ENCODE assay signal across 15 cellular contexts in genomic region chr14:72708708-72709475, GRCh38.
DNase-seq lines count a peak whose midpoint lies in the region; ATAC-seq and TF ChIP-seq lines count a peak whose summit lies in the region.
"Had no signal": no experiment of that assay in that cellular context is flagged by ENCODE, and none has a peak within 500 bp of the region (broad histone marks: within the 10 kb centered on the region; RNA-seq: fewer than 3 reads in every experiment).

No MANE protein-coding gene starts in this region.

- peak; percentile 12 for ATAC-seq in body of pancreas
- no peak for ATAC-seq in thoracic aorta (ENCODE audit: insufficient number of reproducible peaks, low FRiP score, low read depth)
- no peak for ATAC-seq in left lung
- no peak for ATAC-seq in HG03095 (IDR thresholded peaks at IDR 0.05; ENCODE audit: unreplicated experiment)
- ATAC-seq: stimulated activated memory B cell treated with anti-CD40 and anti-IgM and Interleukin-4, amounts not matched to agents 10 μg/mL and 1 μg/mL and 100 μg/mL, for 72 hours had no signal

- intact Hi-C loops in body of pancreas (cut with DNase I) = no loop called here
- intact Hi-C loops in left lung (cut with DNase I) = no loop called here

- TF ChIP-seq POLR2A in body of pancreas (IDR thresholded peaks at IDR 0.05) = no peak

- H3K4me3 ChIP-seq in body of pancreas (no peak overlapping the region), thoracic aorta (no peak overlapping the region), left lung (no peak overlapping the region)
- H3K4me3 ChIP-seq: prostate gland had no signal

- H3K9me3 ChIP-seq in body of pancreas (no peaks in the 10 kb centered on the region), thoracic aorta (no peaks in the 10 kb centered on the region), left lung (no peaks in the 10 kb centered on the region)
- H3K9me3 ChIP-seq: prostate gland had no signal

- no peak for TF ChIP-seq CTCF in body of pancreas (IDR thresholded peaks at IDR 0.05)
- TF ChIP-seq CTCF in thoracic aorta (IDR thresholded peaks at IDR 0.05) = no peak
- no peak for TF ChIP-seq CTCF in left lung (IDR thresholded peaks at IDR 0.05)

- peak; percentile 22 for DNase-seq in stimulated activated CD4-positive, alpha-beta T cell treated with anti-CD3 and anti-CD28 coated beads, Interleukin-15, amount 100 ng/mL, for 24 hours
- no peak for DNase-seq in stimulated activated CD4-positive, alpha-beta T cell treated with anti-CD3 and anti-CD28 coated beads, Interleukin-4, amount 100 ng/mL, for 4 hours
- DNase-seq in body of pancreas (peak in 1 of 4 donors; percentile 52), islet precursor cell (peak; percentile 81), thoracic aorta (ENCODE audit: low spot score) (no peak), left lung (no peak), mesenteric fat pad (ENCODE audit: low spot score) (no peak)
- DNase-seq: activated naive CD8-positive, alpha-beta T cell treated with anti-CD3 and anti-CD28 coated beads, Interleukin-2, amount 10 ng/mL, durations not matched to agents 7 days and 5 days; GF-D8; NCI-H2081; stimulated activated CD4-positive, alpha-beta T cell treated with anti-CD3 and anti-CD28 coated beads, Interleukin-1b, Interleukin-23, amount 100 ng/mL, for 48 hours; SW 1271 had no signal

- no peaks in the 10 kb centered on the region for H3K4me1 ChIP-seq in body of pancreas
- H3K4me1 ChIP-seq in thoracic aorta (ENCODE audit: control insufficient read depth in 1 of 2, low read depth in 2 of 2) = peaks cover 7 to 47% of the 10 kb centered on the region in 2 donors
- H3K4me1 ChIP-seq in left lung = no peaks in the 10 kb centered on the region
- H3K4me1 ChIP-seq: prostate gland had no signal

- H3K27ac ChIP-seq in body of pancreas = no peak overlapping the region
- peak overlapping the region; percentile 61 to 70 for H3K27ac ChIP-seq in thoracic aorta
- H3K27ac ChIP-seq in left lung = no peak overlapping the region
- H3K27ac ChIP-seq: prostate gland had no signal

- whole genome bisulfite sequencing in body of pancreas, 2 donors = 73 to 83% methylated on average over 12 to 13 of the region's 13 CpGs

- H3K36me3 ChIP-seq in body of pancreas (replicated peaks in 1 of 2; ENCODE audit: insufficient read depth in 1 of 2, low read depth in 2 of 2) = no peaks in the 10 kb centered on the region
- H3K36me3 ChIP-seq in thoracic aorta = no peaks in the 10 kb centered on the region
- no peaks in the 10 kb centered on the region for H3K36me3 ChIP-seq in left lung
- H3K36me3 ChIP-seq: prostate gland had no signal

- no peaks in the 10 kb centered on the region for H3K27me3 ChIP-seq in body of pancreas
- no peaks in the 10 kb centered on the region for H3K27me3 ChIP-seq in thoracic aorta (replicated peaks; ENCODE audit: insufficient read depth)
- no peaks in the 10 kb centered on the region for H3K27me3 ChIP-seq in left lung

Comparison
In these comparisons a context has a peak if more than half of its experiments do, and no peak if none do; other contexts are left out.
1. DNase-seq: peak in stimulated activated CD4-positive, alpha-beta T cell treated with anti-CD3 and anti-CD28 coated beads, Interleukin-15, amount 100 ng/mL, for 24 hours (single experiment) and islet precursor cell (single experiment); none in stimulated activated CD4-positive, alpha-beta T cell treated with anti-CD3 and anti-CD28 coated beads, Interleukin-4, amount 100 ng/mL, for 4 hours (0 of 2), thoracic aorta (single experiment), left lung (0 of 2) and mesenteric fat pad (single experiment).
2. H3K27ac ChIP-seq: peak in thoracic aorta (2 of 2); none in body of pancreas (0 of 4) and left lung (0 of 2).